23 cellular contexts compared by ENCODE assay signal in genomic region chr12:53518381-53518780, GRCh38. TPM values are rescaled to one million over a fixed set of nuclear protein-coding genes. Genes with fewer than 3 reads are reported as not detected.
A peak's percentile ranks its signal among the peaks of the same experiment; 100 is the strongest.
DNase-seq lines count a peak whose midpoint lies in the region; ATAC-seq and TF ChIP-seq lines count a peak whose summit lies in the region.
"Had no signal": no experiment of that assay in that cellular context is flagged by ENCODE, and none has a peak within 500 bp of the region (broad histone marks: within the 10 kb centered on the region; RNA-seq: fewer than 3 reads in every experiment).

No MANE protein-coding gene starts in this region.

- CTCF ChIA-PET in A673 (lab: Charles Lee), result no interaction called here

- DNase-seq in A673 (ENCODE audit: low spot score), result peak; percentile 39
- DNase-seq in HCEC 1CT, result peak; percentile 30
- DNase-seq in RPMI7951 (ENCODE audit: low read depth), result peak; percentile 27
- peak; percentile 36 for DNase-seq in fibroblast of the aortic adventitia (ENCODE audit: low read depth)
- DNase-seq in left ventricle myocardium inferior, result no peak
- no peak for DNase-seq in activated T-cell treated with anti-CD3 and anti-CD28 coated beads, Interleukin-2, amount 50 U/mL, for 48 hours
- no peak for DNase-seq in coronary artery (ENCODE audit: low spot score)
- DNase-seq: ACHN; Caco-2; CD4-positive, CD25-positive, alpha-beta regulatory T cell; GDM1; NCI-H1436; NCI-H2081; NCI-H510A treated with DMSO at 0.1 percent for 48 hours; NCI-H82; Peyer's patch; SHP77; SK-N-SH; T-helper 1 cell had no signal

- H3K4me1 ChIP-seq in A673 (ENCODE audit: insufficient read depth, low read length, poor library complexity, severe bottlenecking) (no peaks in the 10 kb centered on the region), left ventricle myocardium inferior (no peaks in the 10 kb centered on the region)
- H3K4me1 ChIP-seq: Caco-2, Peyer's patch had no signal

- H3K27me3 ChIP-seq in A673 (replicated peaks; ENCODE audit: insufficient read depth, low read depth, low read length, poor library complexity) (no peaks in the 10 kb centered on the region), left ventricle myocardium inferior (ENCODE audit: low read depth) (no peaks in the 10 kb centered on the region)
- H3K27me3 ChIP-seq: Peyer's patch had no signal

- intact Hi-C loops in A673 (cut with micrococcal nuclease; ENCODE audit: unreplicated experiment) (no loop called here), left ventricle myocardium inferior (cut with micrococcal nuclease) (no loop called here)

- POLR2A ChIA-PET in A673 (lab: Charles Lee; ENCODE audit: low non-redundant PET), result interaction anchor here (0.5 kb wide), 1 partner anchor 112 kb away, joined by 5 read pairs; no protein-coding TSS in a partner anchor

- H3K4me3 ChIP-seq in A673 (ENCODE audit: low read depth, low read length, poor library complexity, severe bottlenecking) (no peak overlapping the region), fibroblast of the aortic adventitia (ENCODE audit: low read depth, low read length) (no peak overlapping the region), left ventricle myocardium inferior (no peak overlapping the region), coronary artery (no peak overlapping the region)
- H3K4me3 ChIP-seq: GM12878, GM23338, Peyer's patch had no signal

- TF ChIP-seq CTCF in A673 (conservative IDR thresholded peaks at IDR 0.05; ENCODE audit: low read depth, low read length) (no peak), fibroblast of the aortic adventitia (IDR thresholded peaks at IDR 0.05; ENCODE audit: insufficient read depth, low read length) (no peak), left ventricle myocardium inferior (IDR thresholded peaks at IDR 0.05; ENCODE audit: borderline replicate concordance) (no peak), coronary artery (IDR thresholded peaks at IDR 0.05) (no peak)

- peaks cover 45% of the 10 kb centered on the region for H3K36me3 ChIP-seq in A673 (ENCODE audit: insufficient read depth, low read length, poor library complexity, severe bottlenecking)
- H3K36me3 ChIP-seq in left ventricle myocardium inferior, result peaks cover 100% of the 10 kb centered on the region

- no peak for ATAC-seq in HG02981 (IDR thresholded peaks at IDR 0.05; ENCODE audit: unreplicated experiment)
- ATAC-seq: GM12878, GM23338 had no signal

- H3K27ac ChIP-seq in A673 (ENCODE audit: low read depth, low read length, poor library complexity, severe bottlenecking) (no peak overlapping the region), left ventricle myocardium inferior (replicated peaks) (no peak overlapping the region), coronary artery (no peak overlapping the region)
- H3K27ac ChIP-seq: Peyer's patch had no signal

- BruUV-seq in A673 (replicated peaks; lab: Mats Ljungman, UMichigan), result no TSS peak

- H3K9me3 ChIP-seq in A673 (ENCODE audit: low read depth, low read length, poor library complexity, severe bottlenecking) (no peaks in the 10 kb centered on the region), left ventricle myocardium inferior (replicated peaks) (no peaks in the 10 kb centered on the region)
- H3K9me3 ChIP-seq: Caco-2, Peyer's patch, SK-N-SH had no signal

RNA-seq across cellular contexts. Expression of gene NPFF, which starts 11.1 kb away (rescaled TPM):
- total RNA-seq in A673 (2021) (not detected in 2 replicates), fibroblast of the aortic adventitia (ENCODE audit: low replicate concordance) (not detected in 2 replicates), left ventricle myocardium inferior (not detected)
- total RNA-seq in RPMI7951 (2014; rRNA removed; shearing (Covaris generic)), result not detected in 2 replicates
- total RNA-seq: B cell; CD4-positive, CD25-positive, alpha-beta regulatory T cell; Peyer's patch had no signal

RNA-seq across cellular contexts. Expression of gene TARBP2, which starts 17.3 kb away (rescaled TPM):
- total RNA-seq in A673 (2021) (62.4 and 70.9 TPM in 2 replicates), fibroblast of the aortic adventitia (ENCODE audit: low replicate concordance) (32.4 and 43.9 TPM in 2 replicates), left ventricle myocardium inferior (12.9 TPM)
- 50.3 and 62.6 TPM in 2 replicates for total RNA-seq in RPMI7951 (2014; rRNA removed; shearing (Covaris generic))

RNA-seq across cellular contexts. Expression of gene MAP3K12, which starts 19.1 kb away (rescaled TPM):
- total RNA-seq in A673 (2021) (11.6 and 15.9 TPM in 2 replicates), fibroblast of the aortic adventitia (ENCODE audit: low replicate concordance) (32.1 and 118 TPM in 2 replicates), left ventricle myocardium inferior (4.8 TPM)
- total RNA-seq in RPMI7951 (2014; rRNA removed; shearing (Covaris generic)), result 8.1 and 9.1 TPM in 2 replicates

Comparison
In these comparisons a context has a peak if more than half of its experiments do, and no peak if none do; other contexts are left out.
1. DNase-seq: peak in A673 (single experiment), HCEC 1CT (single experiment), RPMI7951 (single experiment) and fibroblast of the aortic adventitia (single experiment); none in left ventricle myocardium inferior (single experiment), activated T-cell treated with anti-CD3 and anti-CD28 coated beads, Interleukin-2, amount 50 U/mL, for 48 hours (0 of 2) and coronary artery (single experiment).